Comparison of ENCODE assay signal across 8 cellular contexts in genomic region chr1:155051777-155052398, GRCh38. TPM values are rescaled to one million over a fixed set of nuclear protein-coding genes. Genes with fewer than 3 reads are reported as not detected.
A peak's percentile ranks its signal among the peaks of the same experiment; 100 is the strongest.
DNase-seq lines count a peak whose midpoint lies in the region; ATAC-seq and TF ChIP-seq lines count a peak whose summit lies in the region.

No MANE protein-coding gene starts in this region.

- H3K9me2 ChIP-seq in PC-9 (ENCODE audit: insufficient read depth) (no peaks in the 10 kb centered on the region), neural cell (ENCODE audit: insufficient read depth, low read length) (no peaks in the 10 kb centered on the region)

- no peak for TF ChIP-seq POLR2A in uterus (IDR thresholded peaks at IDR 0.05)

- intact Hi-C loops in PC-9 (cut with micrococcal nuclease; ENCODE audit: unreplicated experiment), result loop anchor here (1.0 to 2.0 kb wide), 2 partner anchors 51 to 91 kb away; partner anchors contain the start of gene PYGO2
- intact Hi-C loops in uterus (cut with DNase I; ENCODE audit: low total_unique reads), result no loop called here

- H3K36me3 ChIP-seq in PC-9 (ENCODE audit: low read depth) (no peaks in the 10 kb centered on the region), neural cell (ENCODE audit: insufficient read depth, low read length) (no peaks in the 10 kb centered on the region), uterus (no peaks in the 10 kb centered on the region)

- H3F3A ChIP-seq in PC-9 (ENCODE audit: insufficient read depth, low read depth) (peaks cover 27% of the 10 kb centered on the region), neural cell (ENCODE audit: insufficient read depth, low read length, poor library complexity, severe bottlenecking) (no peaks in the 10 kb centered on the region)

- peaks cover 30% of the 10 kb centered on the region for H3K4me1 Mint-ChIP-seq in HFFc6 (ENCODE audit: low read depth)

- H4K20me1 ChIP-seq in PC-9 (ENCODE audit: insufficient read depth) (no peaks in the 10 kb centered on the region), neural cell (ENCODE audit: insufficient read depth) (no peaks in the 10 kb centered on the region)

- CTCF ChIA-PET in PC-9 (lab: Charles Lee), result interaction anchor here (0.6 to 1.4 kb wide), 12 partner anchors 33 to 643 kb away, joined by 3 to 17 read pairs (median 5); partner anchors contain the start of genes KCNN3, PBXIP1 and ZBTB7B

- H3K9me3 Mint-ChIP-seq in HFFc6, result no peaks in the 10 kb centered on the region

- H3K4me3 ChIP-seq in PC-9 (peak overlapping the region; percentile 73), fibroblast of villous mesenchyme (ENCODE audit: low read depth, low read length) (peak overlapping the region; percentile 73), neural cell (ENCODE audit: low read length) (peak overlapping the region; percentile 73), uterus (peak overlapping the region; percentile 61 to 68)

- no peaks in the 10 kb centered on the region; the same call in 1 of the 2 replicates for H3K27me3 Mint-ChIP-seq in HFFc6 (ENCODE audit: insufficient read depth)

- DNase-seq in COLO829 (ENCODE audit: low spot score) (peak; percentile 48), HFFc6 (peak; percentile 11), PC-9 (peak in 1 of 2 experiments; percentile 64), fibroblast of villous mesenchyme (ENCODE audit: low read depth) (peak; percentile 23), uterus (peak; percentile 67 to 72)
- DNase-seq in activated T-helper 9 cell treated with anti-CD3 and anti-CD28 coated beads, Interleukin-2, amount 50 U/mL, for 16 hours (ENCODE audit: low read depth), result peak; percentile 9

- no peak for TF ChIP-seq RAD21 in neural cell (conservative IDR thresholded peaks at IDR 0.05)

- TF ChIP-seq CTCF in HFFc6 (IDR thresholded peaks at IDR 0.05) (no peak), PC-9 (conservative IDR thresholded peaks at IDR 0.05) (no peak), fibroblast of villous mesenchyme (IDR thresholded peaks at IDR 0.05; ENCODE audit: insufficient read depth, low read depth, low read length) (no peak), neural cell (IDR thresholded peaks at IDR 0.05; ENCODE audit: poor library complexity, severe bottlenecking) (no peak), uterus (IDR thresholded peaks at IDR 0.05) (no peak)

- H3K79me2 ChIP-seq in PC-9 (ENCODE audit: low read depth) (peaks cover 24% of the 10 kb centered on the region), neural cell (replicated peaks; ENCODE audit: insufficient read depth, low read length) (no peaks in the 10 kb centered on the region)

- H3K27ac ChIP-seq in PC-9, result 0 out of 2 replicates have a peak overlapping the region, but pooled peaks have one; percentile 3
- no peak overlapping the region for H3K27ac ChIP-seq in neural cell (ENCODE audit: low read length)
- H3K27ac ChIP-seq in uterus, result peak overlapping the region; percentile 72 to 88

- no peak for TF ChIP-seq EP300 in neural cell (conservative IDR thresholded peaks at IDR 0.05; ENCODE audit: poor library complexity, severe bottlenecking)

- H3K4me3 Mint-ChIP-seq in HFFc6, result peak overlapping the region; percentile 89

- H3K9me3 ChIP-seq in PC-9 (ENCODE audit: insufficient read depth, low read depth) (no peaks in the 10 kb centered on the region), neural cell (ENCODE audit: low read length) (no peaks in the 10 kb centered on the region), uterus (no peaks in the 10 kb centered on the region)

- H3K4me1 ChIP-seq in PC-9 (replicated peaks; ENCODE audit: insufficient read depth) (peaks cover 34% of the 10 kb centered on the region), uterus (no peaks in the 10 kb centered on the region)

- H2AFZ ChIP-seq in PC-9 (peak overlapping the region; percentile 90), neural cell (ENCODE audit: low read depth, low read length) (peak overlapping the region; percentile 60)

- POLR2A ChIA-PET in PC-9 (lab: Charles Lee; ENCODE audit: unreplicated experiment), result interaction anchor here (0.5 to 0.8 kb wide), 6 partner anchors 33 to 1438 kb away, joined by 3 to 7 read pairs (median 4); partner anchors contain the start of genes FLAD1 and ZBTB7B

- ATAC-seq in GM19467 (IDR thresholded peaks at IDR 0.05; ENCODE audit: unreplicated experiment), result no peak

- peak overlapping the region; percentile 33; the same call in 1 of the 2 replicates for H3K27ac Mint-ChIP-seq in HFFc6

- 0 out of 2 replicates have a peak, but pooled peaks cover 10% of the 10 kb centered on the region for H3K36me3 Mint-ChIP-seq in HFFc6 (ENCODE audit: low read depth)

- H3K9ac ChIP-seq in neural cell (ENCODE audit: low read length), result peak overlapping the region; percentile 74

- no TSS peak for BruUV-seq in PC-9 (replicated peaks; lab: Mats Ljungman, UMichigan)

- no peaks in the 10 kb centered on the region for H3K27me3 ChIP-seq in PC-9 (ENCODE audit: insufficient read depth, low read depth)
- H3K27me3 ChIP-seq in neural cell (ENCODE audit: insufficient read depth, low read depth, low read length), result no peaks in the 10 kb centered on the region
- no peaks in the 10 kb centered on the region for H3K27me3 ChIP-seq in uterus

- H3K4me2 ChIP-seq in PC-9 (peak overlapping the region; percentile 85), neural cell (ENCODE audit: low read length) (peak overlapping the region; percentile 95)

TF ChIP-seq in neural cell, 6 proteins besides CTCF, POLR2A, EP300 and RAD21:
- no peak for TF ChIP-seq MXI1 (conservative IDR thresholded peaks at IDR 0.05; ENCODE audit: poor library complexity, severe bottlenecking)
- TF ChIP-seq TAF1 (IDR thresholded peaks at IDR 0.05; ENCODE audit: low read depth), result no peak
- TF ChIP-seq EZH2 (IDR thresholded peaks at IDR 0.05; ENCODE audit: borderline replicate concordance, insufficient read depth, low read length, poor library complexity, severe bottlenecking), result no peak
- no peak for TF ChIP-seq REST (IDR thresholded peaks at IDR 0.05; ENCODE audit: borderline replicate concordance)
- TF ChIP-seq POLR2AphosphoS5 (IDR thresholded peaks at IDR 0.05), result no peak
- no peak for TF ChIP-seq SMC3 (conservative IDR thresholded peaks at IDR 0.05; ENCODE audit: poor library complexity)

RNA-seq across cellular contexts. Expression of gene ADAM15, which starts 0.8 kb away (rescaled TPM):
- total RNA-seq in HFFc6 (2021; fragmentation: NEBNext Ultra II Directional; extraction: Animal tissue kit (Norgen Biotek cat#: 25700)), result 10 to 100 TPM; 51.1 to 66.9 (median 63.7) TPM
- total RNA-seq in PC-9 (2021), result 187 and 195 TPM in 2 replicates
- 41.2 and 49.2 TPM in 2 replicates for total RNA-seq in fibroblast of villous mesenchyme
- 24.8 and 27.6 TPM in 2 replicates for polyA plus RNA-seq in neural cell
- polyA minus RNA-seq in neural cell, result 9.7 and 17.3 TPM in 2 replicates
- total RNA-seq in uterus, result 100 to 1,000 TPM in 3 of 4 donors, 10 to 100 TPM in 1; 58.6 to 270 (median 153) TPM

RNA-seq across cellular contexts. Expression of gene EFNA4, which starts 11.7 kb away (rescaled TPM):
- 1 to 10 TPM; 3.6 to 5.6 (median 4.8) TPM for total RNA-seq in HFFc6 (2021; fragmentation: NEBNext Ultra II Directional; extraction: Animal tissue kit (Norgen Biotek cat#: 25700))
- 14.0 and 17.3 TPM in 2 replicates for total RNA-seq in PC-9 (2021)
- 2.6 and 3.9 TPM in 2 replicates for total RNA-seq in fibroblast of villous mesenchyme
- 0.64 and 1.2 TPM in 2 replicates for polyA plus RNA-seq in neural cell
- polyA minus RNA-seq in neural cell, result 0.81 TPM in 1 of 2 replicates, not detected in the other
- total RNA-seq in uterus, result 1 to 10 TPM in 2 of 4 donors, not detected in 2; 8.0 to 8.4 TPM

RNA-seq across cellular contexts. Expression of gene DCST1, which starts 18.3 kb away (rescaled TPM):
- not detected for total RNA-seq in HFFc6 (2021; fragmentation: NEBNext Ultra II Directional; extraction: Animal tissue kit (Norgen Biotek cat#: 25700))
- total RNA-seq in PC-9 (2021) (0.22 and 0.43 TPM in 2 replicates), fibroblast of villous mesenchyme (not detected in 2 replicates), uterus (1 to 10 TPM in 2 of 4 donors, not detected in 2; 1.1 to 3.5 TPM)
- not detected in 2 replicates for polyA plus RNA-seq in neural cell
- polyA minus RNA-seq in neural cell, result not detected in 2 replicates

RNA-seq across cellular contexts. Expression of gene DCST2, which starts 18.3 kb away (rescaled TPM):
- total RNA-seq in HFFc6 (2021; fragmentation: NEBNext Ultra II Directional; extraction: Animal tissue kit (Norgen Biotek cat#: 25700)), result under 1 TPM in 2 of 6 experiments, not detected in 4; 0.08 to 0.14 TPM
- total RNA-seq in PC-9 (2021) (4.4 and 4.7 TPM in 2 replicates), fibroblast of villous mesenchyme (not detected in 2 replicates), uterus (1 to 10 TPM in 1 of 4 donors, under 1 TPM in 1, not detected in 2; 0.07 to 1.6 TPM)
- 0.76 and 1.8 TPM in 2 replicates for polyA plus RNA-seq in neural cell
- 0.23 and 0.49 TPM in 2 replicates for polyA minus RNA-seq in neural cell

RNA-seq across cellular contexts. Expression of gene EFNA3, which starts 26.7 kb away (rescaled TPM):
- total RNA-seq in HFFc6 (2021; fragmentation: NEBNext Ultra II Directional; extraction: Animal tissue kit (Norgen Biotek cat#: 25700)), result under 1 TPM; 0.25 to 0.87 (median 0.55) TPM
- total RNA-seq in PC-9 (2021) (6.7 and 8.8 TPM in 2 replicates), fibroblast of villous mesenchyme (0.32 and 0.43 TPM in 2 replicates), uterus (1 to 10 TPM in 3 of 4 donors, not detected in 1; 3.2 to 7.6 (median 3.3) TPM)
- polyA plus RNA-seq in neural cell, result 12.2 and 16.9 TPM in 2 replicates
- polyA minus RNA-seq in neural cell, result 16.6 and 19.8 TPM in 2 replicates
